Comparison of ENCODE assay signal across 2 cellular contexts in genomic region chr17:15966183-15966878, GRCh38.
TF ChIP-seq lines count a peak whose summit lies in the region.

No MANE protein-coding gene starts in this region.

TF ChIP-seq in SK-N-SH treated with all-trans-retinoic acid at 6 μM for 48 hours, 23 proteins besides CTCF, POLR2A, EP300 and RAD21 (continued from another document):
- TF ChIP-seq RARB (CRISPR knock-in tag; IDR thresholded peaks at IDR 0.05) (no peak), ISL1 (CRISPR knock-in tag; IDR thresholded peaks at IDR 0.05) (no peak), OSR1 (CRISPR knock-in tag; IDR thresholded peaks at IDR 0.05) (no peak), CREB5 (CRISPR knock-in tag; IDR thresholded peaks at IDR 0.05; ENCODE audit: low read depth) (no peak), POU6F1 (CRISPR knock-in tag; IDR thresholded peaks at IDR 0.05; ENCODE audit: borderline replicate concordance, low read depth) (no peak), ARNTL (CRISPR knock-in tag; IDR thresholded peaks at IDR 0.05; ENCODE audit: borderline replicate concordance, low read depth) (no peak), CSDC2 (CRISPR knock-in tag; IDR thresholded peaks at IDR 0.05) (no peak), GLIS3 (CRISPR knock-in tag; IDR thresholded peaks at IDR 0.05) (no peak)

TF ChIP-seq in WTC11, 78 proteins besides CTCF, POLR2A, EP300 and RAD21 (continued from another document):
- TF ChIP-seq ZNF425 (CRISPR knock-in tag; conservative IDR thresholded peaks at IDR 0.05) (0 out of 2 replicates have a peak, but pooled peaks have one; percentile 53), TP53 (CRISPR knock-in tag; IDR thresholded peaks at IDR 0.05) (no peak), NFYB (CRISPR knock-in tag; conservative IDR thresholded peaks at IDR 0.05; ENCODE audit: low read depth) (peak; percentile 41; the same call in 1 of the 2 replicates), SP1 (CRISPR knock-in tag; conservative IDR thresholded peaks at IDR 0.05) (0 out of 2 replicates have a peak, but pooled peaks have one; percentile 27), FOXP4 (CRISPR knock-in tag; IDR thresholded peaks at IDR 0.05) (peak; percentile 45; the same call in 1 of the 2 replicates)
